ENCODE assay signal across 22 cellular contexts in the genomic region with DNA sequence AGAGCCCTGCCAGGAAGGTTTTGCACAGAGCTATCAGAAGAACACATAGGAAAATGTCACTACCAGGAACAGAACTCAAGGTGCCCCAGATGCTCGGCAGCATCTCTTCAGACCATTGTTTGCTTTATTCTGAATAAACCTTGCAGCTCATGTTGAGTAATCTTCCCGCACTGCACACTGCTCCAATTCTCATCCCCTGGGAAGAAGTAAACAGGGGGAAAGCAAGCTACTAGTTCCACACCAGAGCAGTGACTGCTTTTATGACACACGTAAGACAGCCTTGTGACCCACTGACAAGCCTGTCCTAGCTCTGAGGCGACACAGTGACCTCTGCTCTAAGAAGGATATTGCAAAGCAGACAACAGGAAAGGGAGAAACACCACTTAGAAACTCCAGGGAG. TPM values are rescaled to one million over a fixed set of nuclear protein-coding genes. Genes with fewer than 3 reads are reported as not detected.
DNase-seq lines count a peak whose midpoint lies in the region; ATAC-seq and TF ChIP-seq lines count a peak whose summit lies in the region.
"Had no signal": no experiment of that assay in that cellular context is flagged by ENCODE, and none has a peak within 500 bp of the region (broad histone marks: within the 10 kb centered on the region; RNA-seq: fewer than 3 reads in every experiment).

No MANE protein-coding gene starts in this region.

- H3K36me3 Mint-ChIP-seq in nephron progenitor cell (ENCODE audit: low read depth), result peaks cover 67% of the 10 kb centered on the region
- H3K36me3 Mint-ChIP-seq in natural killer cell treated with Interleukin-12 subunit alpha and Interleukin-12 subunit beta and Interleukin-15 and Interleukin-18, amount 100 ng/mL, for 72 hours, result no peaks in the 10 kb centered on the region
- H3K36me3 Mint-ChIP-seq: CD4-positive, CD25-positive, alpha-beta regulatory T cell had no signal

- H3K36me3 ChIP-seq in IMR-90 (ENCODE audit: control insufficient read depth, insufficient read depth, low read length) (peaks cover 64% of the 10 kb centered on the region), gastroesophageal sphincter (peaks cover 10 to 88% of the 10 kb centered on the region in 2 donors), transverse colon (no peaks in the 10 kb centered on the region), WERI-Rb-1 (peaks cover 51% of the 10 kb centered on the region)

- H4K20me1 ChIP-seq in IMR-90 (ENCODE audit: insufficient read depth, low read length), result peaks cover 3% of the 10 kb centered on the region; the same call in 1 of the 2 replicates
- H4K20me1 ChIP-seq: BLaER1 had no signal

- no peak overlapping the region for H2AFZ ChIP-seq in IMR-90 (replicated peaks; ENCODE audit: low read length, poor library complexity)

- no peak for TF ChIP-seq POLR2A in IMR-90 (IDR thresholded peaks at IDR 0.05; ENCODE audit: low read depth, low read length)
- TF ChIP-seq POLR2A in gastroesophageal sphincter (IDR thresholded peaks at IDR 0.05), result no peak
- no peak for TF ChIP-seq POLR2A in transverse colon (IDR thresholded peaks at IDR 0.05)

- TF ChIP-seq CTCF in IMR-90 (conservative IDR thresholded peaks at IDR 0.05; ENCODE audit: low read depth, low read length), result no peak
- TF ChIP-seq CTCF in gastroesophageal sphincter (IDR thresholded peaks at IDR 0.05), result no peak
- no peak for TF ChIP-seq CTCF in nephron progenitor cell (IDR thresholded peaks at IDR 0.05)
- no peak for TF ChIP-seq CTCF in transverse colon (IDR thresholded peaks at IDR 0.05)
- TF ChIP-seq CTCF in WERI-Rb-1 (IDR thresholded peaks at IDR 0.05; ENCODE audit: low read depth, low read length), result no peak

- H3K4me3 ChIP-seq in IMR-90 (ENCODE audit: insufficient read depth, low read depth, low read length) (no peak overlapping the region), gastroesophageal sphincter (no peak overlapping the region), transverse colon (no peak overlapping the region), WERI-Rb-1 (ENCODE audit: low read depth, low read length) (no peak overlapping the region)
- H3K4me3 ChIP-seq: BLaER1, GM12878 had no signal

- H3K9me3 ChIP-seq in IMR-90 (ENCODE audit: control insufficient read depth, insufficient read depth, low read length) (no peaks in the 10 kb centered on the region), gastroesophageal sphincter (no peaks in the 10 kb centered on the region), transverse colon (no peaks in the 10 kb centered on the region), WERI-Rb-1 (ENCODE audit: severe bottlenecking) (no peaks in the 10 kb centered on the region)
- H3K9me3 ChIP-seq: BLaER1 had no signal

- H2AK9ac ChIP-seq in IMR-90 (replicated peaks; ENCODE audit: low read depth, low read length, poor library complexity), result no peak overlapping the region

- H3K4me1 ChIP-seq in IMR-90 (ENCODE audit: control insufficient read depth, insufficient read depth, low read length) (peaks cover 23% of the 10 kb centered on the region), gastroesophageal sphincter (peaks cover 12 to 99% (median 54%) of the 10 kb centered on the region in 3 donors), transverse colon (peaks cover 0 to 28% (median 8%) of the 10 kb centered on the region in 4 donors)

- H3K27ac ChIP-seq in IMR-90 (ENCODE audit: insufficient read depth, low read length), result no peak overlapping the region
- H3K27ac ChIP-seq in gastroesophageal sphincter, result peak overlapping the region; percentile 17 to 96 (median 92)
- H3K27ac ChIP-seq in transverse colon, result peak overlapping the region in 3 of 4 donors; percentile 17 to 86 (median 38)
- no peak overlapping the region for H3K27ac ChIP-seq in WERI-Rb-1
- H3K27ac ChIP-seq: BLaER1, RWPE1 had no signal

- no peak overlapping the region for H4K5ac ChIP-seq in IMR-90 (ENCODE audit: low read depth, low read length)

- peaks cover 90% of the 10 kb centered on the region for H3K4me1 Mint-ChIP-seq in nephron progenitor cell
- no peaks in the 10 kb centered on the region for H3K4me1 Mint-ChIP-seq in natural killer cell treated with Interleukin-12 subunit alpha and Interleukin-12 subunit beta and Interleukin-15 and Interleukin-18, amount 100 ng/mL, for 72 hours (ENCODE audit: low read depth in 2 of 2)
- H3K4me1 Mint-ChIP-seq: CD4-positive, CD25-positive, alpha-beta regulatory T cell had no signal

- in situ Hi-C loops in IMR-90 (cut with MboI; ENCODE audit: low sequenced_read_pairs), result no loop called here
- in situ Hi-C loops in transverse colon (cut with MboI; ENCODE audit: low pct_ligation_motif_present in 1 of 4, low pct_unique_long_range_greater_than_20kb in 1 of 4, low sequenced_read_pairs in 3 of 4), result no loop called here

- no peak overlapping the region for H3K23ac ChIP-seq in IMR-90 (ENCODE audit: low read depth, low read length)

- no peak overlapping the region for H2AK5ac ChIP-seq in IMR-90 (ENCODE audit: low read depth, low read length)

- H4K8ac ChIP-seq in IMR-90 (ENCODE audit: low read depth in 2 of 2, low read length in 2 of 2), result no peak overlapping the region

- intact Hi-C loops in IMR-90 (cut with micrococcal nuclease) (no loop called here), transverse colon (cut with DNase I; ENCODE audit: low total_unique reads) (no loop called here)

- no peak overlapping the region for H3K14ac ChIP-seq in IMR-90 (replicated peaks; ENCODE audit: low read depth, low read length)

- H2BK5ac ChIP-seq in IMR-90 (ENCODE audit: low read depth, low read length, poor library complexity, severe bottlenecking), result no peak overlapping the region

- no peak overlapping the region for H3K4me2 ChIP-seq in IMR-90 (ENCODE audit: low read depth, low read length)
- H3K4me2 ChIP-seq: BLaER1 had no signal

- CTCF ChIA-PET in IMR-90 (lab: Yijun Ruan, JAX), result no interaction called here

- H3K9me1 ChIP-seq in IMR-90 (ENCODE audit: insufficient read depth, low read length), result peaks cover 23% of the 10 kb centered on the region

- H3K27me3 ChIP-seq in IMR-90 (ENCODE audit: control insufficient read depth, insufficient read depth, low read length) (no peaks in the 10 kb centered on the region), gastroesophageal sphincter (no peaks in the 10 kb centered on the region), transverse colon (no peaks in the 10 kb centered on the region), WERI-Rb-1 (ENCODE audit: insufficient read depth, low read depth, severe bottlenecking) (no peaks in the 10 kb centered on the region)
- H3K27me3 ChIP-seq: BLaER1 had no signal

- no TSS peak for BruUV-seq in IMR-90 (replicated peaks; lab: Mats Ljungman, UMichigan)

- no peaks in the 10 kb centered on the region for H3K27me3 Mint-ChIP-seq in nephron progenitor cell (ENCODE audit: low read depth, poor library complexity)
- peaks cover 6% of the 10 kb centered on the region in 2 donors for H3K27me3 Mint-ChIP-seq in natural killer cell treated with Interleukin-12 subunit alpha and Interleukin-12 subunit beta and Interleukin-15 and Interleukin-18, amount 100 ng/mL, for 72 hours
- H3K27me3 Mint-ChIP-seq: CD4-positive, CD25-positive, alpha-beta regulatory T cell had no signal

- H3K79me1 ChIP-seq in IMR-90 (ENCODE audit: low read depth in 1 of 2, low read length in 2 of 2), result peaks cover 4 to 13% of the 10 kb centered on the region in 2 experiments; a peak in 2 of 4 replicates

- DNase-seq in IMR-90 (no peak), nephron progenitor cell (no peak), transverse colon (no peak), WERI-Rb-1 (no peak), COLO668 (lab: John Stamatoyannopoulos, UW; ENCODE audit: unreplicated experiment) (no peak)
- no peak for DNase-seq in natural killer cell treated with Interleukin-12 subunit alpha and Interleukin-12 subunit beta and Interleukin-15 and Interleukin-18, amount 100 ng/mL, for 72 hours (ENCODE audit: low spot score)
- DNase-seq: CD4-positive, CD25-positive, alpha-beta regulatory T cell; DMS53; HCEC 1CT; Karpas-422; NCI-H1092; NCI-H1417 treated with DMSO at 0.1 percent for 48 hours; NCI-H1694 treated with DMSO at 0.1 percent for 48 hours; NCI-H2081; NCI-H2227 treated with DMSO at 0.1 percent for 48 hours; NCI-H526 treated with DMSO at 0.1 percent for 48 hours; SHP77 had no signal

- TF ChIP-seq RAD21 in IMR-90 (IDR thresholded peaks at IDR 0.05; ENCODE audit: low read length), result no peak

- POLR2A ChIA-PET in IMR-90 (lab: Charles Lee; ENCODE audit: unreplicated experiment), result no interaction called here

- H3K9me3 Mint-ChIP-seq in nephron progenitor cell, result no peaks in the 10 kb centered on the region
- no peaks in the 10 kb centered on the region for H3K9me3 Mint-ChIP-seq in natural killer cell treated with Interleukin-12 subunit alpha and Interleukin-12 subunit beta and Interleukin-15 and Interleukin-18, amount 100 ng/mL, for 72 hours
- H3K9me3 Mint-ChIP-seq: CD4-positive, CD25-positive, alpha-beta regulatory T cell had no signal

- dilution Hi-C loops in IMR-90 (cut with HindIII; ENCODE audit: low sequenced_read_pairs, unreplicated experiment), result no loop called here

- H3K27ac Mint-ChIP-seq in nephron progenitor cell, result peak overlapping the region; percentile 76
- no peak overlapping the region for H3K27ac Mint-ChIP-seq in natural killer cell treated with Interleukin-12 subunit alpha and Interleukin-12 subunit beta and Interleukin-15 and Interleukin-18, amount 100 ng/mL, for 72 hours
- H3K27ac Mint-ChIP-seq: CD4-positive, CD25-positive, alpha-beta regulatory T cell had no signal

- ATAC-seq in IMR-90 (ENCODE audit: low read depth) (no peak), gastroesophageal sphincter (no peak)
- no peak for ATAC-seq in natural killer cell treated with Interleukin-12 subunit alpha and Interleukin-12 subunit beta and Interleukin-15 and Interleukin-18, amount 100 ng/mL, for 72 hours
- ATAC-seq: GM12878, Panc1 had no signal

- no peak overlapping the region for H2BK120ac ChIP-seq in IMR-90 (ENCODE audit: low read depth, low read length)

- no peak overlapping the region for H3K18ac ChIP-seq in IMR-90 (ENCODE audit: low read depth, low read length)

- no peak overlapping the region for H2BK20ac ChIP-seq in IMR-90 (ENCODE audit: low read depth, low read length)

- WGBS in IMR-90 (ENCODE audit: extremely low coverage in 2 of 2, insufficient read length in 1 of 2), 2 experiments, result no CpG with 5 or more reads among the region's 4 CpGs
- WGBS in gastroesophageal sphincter (ENCODE audit: low coverage in 1 of 2), 2 donors, result 67 to 70% methylated on average over 2 to 4 of the region's 4 CpGs
- 73 to 75% methylated on average over 2 to 4 of the region's 4 CpGs for WGBS in transverse colon (ENCODE audit: low coverage in 1 of 2), 2 donors

- H3K4me3 Mint-ChIP-seq in nephron progenitor cell, result no peak overlapping the region
- H3K4me3 Mint-ChIP-seq in natural killer cell treated with Interleukin-12 subunit alpha and Interleukin-12 subunit beta and Interleukin-15 and Interleukin-18, amount 100 ng/mL, for 72 hours, result no peak overlapping the region
- H3K4me3 Mint-ChIP-seq: CD4-positive, CD25-positive, alpha-beta regulatory T cell had no signal

- H3K4ac ChIP-seq in IMR-90 (ENCODE audit: low read depth, low read length), result no peak overlapping the region

- 0 out of 3 replicates have a peak overlapping the region, but pooled peaks have one; percentile 1 for H2BK15ac ChIP-seq in IMR-90 (ENCODE audit: low read depth, low read length)

- TF ChIP-seq EP300 in gastroesophageal sphincter (IDR thresholded peaks at IDR 0.05), result no peak
- TF ChIP-seq EP300 in transverse colon (IDR thresholded peaks at IDR 0.05; ENCODE audit: low read depth), result no peak

- no peak overlapping the region for H4K91ac ChIP-seq in IMR-90 (ENCODE audit: insufficient read depth, low read depth, low read length)

- H3K56ac ChIP-seq in IMR-90 (ENCODE audit: extremely low read depth, insufficient read depth, low read length), result no peak overlapping the region

- H3K9ac ChIP-seq in IMR-90 (ENCODE audit: low read depth, low read length), result no peak overlapping the region
- H3K9ac ChIP-seq: BLaER1 had no signal

RNA-seq across cellular contexts. Expression of gene NRP2, which starts 44.2 kb away (rescaled TPM):
- total RNA-seq in IMR-90 (2012; rRNA removed) (43.3 and 46.4 TPM in 2 replicates), gastroesophageal sphincter (100 to 1,000 TPM; 278 to 466 (median 371) TPM), transverse colon (100 to 1,000 TPM in 1 of 4 donors, 10 to 100 TPM in 3; 35.1 to 146 (median 63.9) TPM)
- 45.2 and 51.3 TPM in 2 replicates for polyA plus RNA-seq in IMR-90 (2012; rRNA removed)
- polyA plus RNA-seq in IMR-90 (2012; cell fraction: cytosol; rRNA removed), result 40.6 and 48.8 TPM in 2 replicates
- 27.6 and 54.4 TPM in 2 replicates for polyA plus RNA-seq in IMR-90 (2012; cell fraction: nucleus; rRNA removed; ENCODE audit: low replicate concordance)
- 1 to 10 TPM; 1.5 to 2.6 TPM for total RNA-seq in natural killer cell treated with Interleukin-12 subunit alpha and Interleukin-12 subunit beta and Interleukin-15 and Interleukin-18, amount 100 ng/mL, for 72 hours
- total RNA-seq: CD4-positive, CD25-positive, alpha-beta regulatory T cell had no signal

Comparison
In these comparisons a context has a peak if more than half of its experiments do, and no peak if none do; other contexts are left out.
1. H3K27ac ChIP-seq: peak in gastroesophageal sphincter (4 of 4) and transverse colon (3 of 4); none in IMR-90 (single experiment) and WERI-Rb-1 (single experiment).
2. RNA of gene NRP2, which starts 44.2 kb away (total RNA-seq): 278 to 466 TPM in gastroesophageal sphincter, 35.1 to 146 TPM in transverse colon and 43.3 to 46.4 TPM in IMR-90; 1.5 to 2.6 TPM in natural killer cell treated with Interleukin-12 subunit alpha and Interleukin-12 subunit beta and Interleukin-15 and Interleukin-18, amount 100 ng/mL, for 72 hours; every median in the first group is over 4 times any median in the second.